In the genomic region with DNA sequence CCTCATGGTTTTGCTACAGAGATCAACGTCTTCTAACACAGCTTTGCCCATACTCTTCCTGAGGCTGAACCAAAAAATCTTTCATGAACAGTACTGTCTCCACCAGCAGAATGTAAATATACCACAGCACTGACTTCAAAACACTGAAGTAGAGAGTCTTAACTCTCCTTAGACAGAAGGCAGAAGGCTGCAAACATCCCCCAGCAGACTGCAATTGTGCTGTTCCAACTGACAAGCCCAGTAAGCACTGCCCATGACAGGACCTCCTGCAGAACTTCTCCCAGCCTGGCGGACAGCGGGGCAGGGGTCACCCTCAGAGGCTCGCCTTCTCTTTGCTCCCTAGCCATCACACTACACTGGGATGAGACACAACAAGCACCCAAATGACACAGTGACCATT, we compare ENCODE assay signal across 12 cellular contexts.
A peak's percentile ranks its signal among the peaks of the same experiment; 100 is the strongest.
DNase-seq lines count a peak whose midpoint lies in the region; ATAC-seq, FAIRE-seq and TF ChIP-seq lines count a peak whose summit lies in the region.
"Had no signal": no experiment of that assay in that cellular context is flagged by ENCODE, and none has a peak within 500 bp of the region (broad histone marks: within the 10 kb centered on the region; RNA-seq: fewer than 3 reads in every experiment).

No MANE protein-coding gene starts in this region.

- H2AFZ ChIP-seq in astrocyte (ENCODE audit: low read depth, low read length), result no peak overlapping the region

- H3K36me3 ChIP-seq in A673 (ENCODE audit: insufficient read depth, low read length, poor library complexity, severe bottlenecking) (no peaks in the 10 kb centered on the region), astrocyte (ENCODE audit: insufficient read depth, low read length) (no peaks in the 10 kb centered on the region), ovary (no peaks in the 10 kb centered on the region)
- H3K36me3 ChIP-seq: neutrophil had no signal

- TF ChIP-seq POLR2A in ovary (IDR thresholded peaks at IDR 0.05), result no peak

- POLR2A ChIA-PET in A673 (lab: Charles Lee; ENCODE audit: low non-redundant PET), result no interaction called here

- TF ChIP-seq CTCF in A673 (conservative IDR thresholded peaks at IDR 0.05; ENCODE audit: low read depth, low read length), result no peak
- TF ChIP-seq CTCF in astrocyte (IDR thresholded peaks at IDR 0.05; ENCODE audit: insufficient read depth, low read depth, low read length), result no peak
- TF ChIP-seq CTCF in ovary (IDR thresholded peaks at IDR 0.05), result no peak

- peaks cover 12% of the 10 kb centered on the region for H3K79me2 ChIP-seq in astrocyte (ENCODE audit: insufficient read depth, low read length)

- DNase-seq in A673 (ENCODE audit: low spot score) (peak; percentile 44), astrocyte (ENCODE audit: low read depth) (peak; percentile 5), left ventricle myocardium superior (peak; percentile 41), ovary (peak; percentile 25 to 45 (median 33)), CD1c-positive myeloid dendritic cell (ENCODE audit: extremely low spot score) (no peak), T-helper 1 cell (no peak)
- DNase-seq in activated effector memory CD4-positive, alpha-beta T cell treated with Interleukin-2 at 50 U/mL for 16 hours, result no peak
- DNase-seq: activated B cell treated with CpG ODN at 0.5 μM for 24 hours; activated naive CD4-positive, alpha-beta T cell; MM.1S had no signal

- peaks cover 4% of the 10 kb centered on the region for H3K36me3 Mint-ChIP-seq in astrocyte (ENCODE audit: low read depth, unreplicated experiment)

- H3K9me3 ChIP-seq in A673 (ENCODE audit: low read depth, low read length, poor library complexity, severe bottlenecking) (no peaks in the 10 kb centered on the region), astrocyte (ENCODE audit: insufficient read depth, low read depth, low read length) (no peaks in the 10 kb centered on the region), ovary (no peaks in the 10 kb centered on the region)
- H3K9me3 ChIP-seq: neutrophil had no signal

- FAIRE-seq in astrocyte (lab: Jason Lieb, UNC), result no peak

- peak overlapping the region; percentile 45 for H3K4me3 Mint-ChIP-seq in astrocyte (ENCODE audit: unreplicated experiment)
- H3K4me3 Mint-ChIP-seq: activated B cell treated with CpG ODN at 0.5 μM for 24 hours had no signal

- no peak overlapping the region for H3K4me2 ChIP-seq in astrocyte (ENCODE audit: low read length)

- no peaks in the 10 kb centered on the region for H3K27me3 Mint-ChIP-seq in astrocyte (ENCODE audit: low read depth, unreplicated experiment)
- H3K27me3 Mint-ChIP-seq: activated B cell treated with CpG ODN at 0.5 μM for 24 hours had no signal

- peaks cover 94% of the 10 kb centered on the region for H3K4me1 ChIP-seq in A673 (ENCODE audit: insufficient read depth, low read length, poor library complexity, severe bottlenecking)
- H3K4me1 ChIP-seq in astrocyte (ENCODE audit: insufficient read depth, low read length), result no peaks in the 10 kb centered on the region
- H3K4me1 ChIP-seq in ovary (ENCODE audit: insufficient read depth), result peaks cover 16% of the 10 kb centered on the region

- no peaks in the 10 kb centered on the region for H3K27me3 ChIP-seq in A673 (replicated peaks; ENCODE audit: insufficient read depth, low read depth, low read length, poor library complexity)
- no peaks in the 10 kb centered on the region for H3K27me3 ChIP-seq in astrocyte (ENCODE audit: insufficient read depth, low read length)
- no peaks in the 10 kb centered on the region for H3K27me3 ChIP-seq in ovary
- H3K27me3 ChIP-seq: neutrophil had no signal

- peak overlapping the region; percentile 48 for H3K27ac Mint-ChIP-seq in astrocyte (ENCODE audit: unreplicated experiment)
- H3K27ac Mint-ChIP-seq: activated B cell treated with CpG ODN at 0.5 μM for 24 hours had no signal

- 22 to 44% (median 30%) methylated on average over 4 of the region's 4 CpGs for WGBS in ovary, 3 donors

- H3K9ac ChIP-seq in astrocyte (ENCODE audit: low read length), result no peak overlapping the region

- H3K27ac ChIP-seq in A673 (ENCODE audit: low read depth, low read length, poor library complexity, severe bottlenecking), result peak overlapping the region; percentile 98
- no peak overlapping the region for H3K27ac ChIP-seq in astrocyte (ENCODE audit: low read depth, low read length)
- peak overlapping the region; percentile 22 to 65 for H3K27ac ChIP-seq in ovary
- H3K27ac ChIP-seq: neutrophil had no signal

- H3K4me3 ChIP-seq in A673 (ENCODE audit: low read depth, low read length, poor library complexity, severe bottlenecking), result peak overlapping the region; percentile 16
- H3K4me3 ChIP-seq in astrocyte (ENCODE audit: insufficient read depth, low read depth, low read length), result no peak overlapping the region
- no peak overlapping the region for H3K4me3 ChIP-seq in ovary

- H3K4me1 Mint-ChIP-seq in astrocyte (ENCODE audit: low read depth, unreplicated experiment), result peaks cover 54% of the 10 kb centered on the region

- no peak for TF ChIP-seq EP300 in ovary (IDR thresholded peaks at IDR 0.05)

- CTCF ChIA-PET in A673 (lab: Charles Lee), result interaction anchor here (0.7 to 1.1 kb wide), 2 partner anchors 12 to 27 kb away, joined by 3 to 4 read pairs; no protein-coding TSS in a partner anchor

- H4K20me1 ChIP-seq in astrocyte (ENCODE audit: insufficient read depth, low read length), result peaks cover 46% of the 10 kb centered on the region

- peak; percentile 68 for ATAC-seq in left ventricle myocardium superior
- ATAC-seq in HG02981 (IDR thresholded peaks at IDR 0.05; ENCODE audit: unreplicated experiment), result no peak

- BruUV-seq in A673 (replicated peaks; lab: Mats Ljungman, UMichigan), result no TSS peak

- intact Hi-C loops in A673 (cut with micrococcal nuclease; ENCODE audit: unreplicated experiment) (loop anchor here (5.0 kb wide), 2 partner anchors 36 to 131 kb away; no protein-coding TSS in a partner anchor), left ventricle myocardium superior (cut with micrococcal nuclease) (no loop called here), ovary (cut with DNase I) (no loop called here)

- H3K9me3 Mint-ChIP-seq in astrocyte (ENCODE audit: unreplicated experiment), result peaks cover under 1% of the 10 kb centered on the region
- H3K9me3 Mint-ChIP-seq: activated B cell treated with CpG ODN at 0.5 μM for 24 hours had no signal

Comparison
In these comparisons a context has a peak if more than half of its experiments do, and no peak if none do; other contexts are left out.
1. DNase-seq: peak in A673 (single experiment), astrocyte (single experiment), left ventricle myocardium superior (single experiment) and ovary (5 of 5); none in CD1c-positive myeloid dendritic cell (single experiment), T-helper 1 cell (0 of 5) and activated effector memory CD4-positive, alpha-beta T cell treated with Interleukin-2 at 50 U/mL for 16 hours (single experiment).